In the genomic region with DNA sequence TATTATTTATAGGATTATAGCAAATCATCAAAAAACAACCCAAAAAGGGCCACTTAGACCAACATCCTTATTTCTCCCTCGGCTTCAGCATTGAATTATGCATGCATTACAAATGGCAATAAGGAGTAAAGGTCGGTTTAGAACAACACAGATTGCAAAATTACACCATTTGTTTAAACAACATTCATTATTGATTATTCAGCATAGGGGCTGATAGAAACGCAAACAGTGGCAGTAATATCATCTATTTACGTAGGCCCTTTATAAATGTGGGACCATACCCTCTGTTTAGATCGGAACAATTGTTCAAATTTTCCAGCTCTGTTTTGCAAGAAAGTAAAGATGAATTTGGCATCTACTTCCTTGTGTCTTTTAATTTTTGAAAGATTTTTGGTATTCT, we compare ENCODE assay signal across 1 cellular context.
TF ChIP-seq lines count a peak whose summit lies in the region.

No MANE protein-coding gene starts in this region.

TF ChIP-seq in HepG2, 621 proteins besides CTCF, POLR2A, EP300 and RAD21 (continued from another document and continues in another):
- TF ChIP-seq U2AF2 (IDR thresholded peaks at IDR 0.05; ENCODE audit: low read depth, low read length): no peak
- TF ChIP-seq HNRNPUL1 (IDR thresholded peaks at IDR 0.05; ENCODE audit: low read depth, low read length): no peak
- TF ChIP-seq, protein P1, sequence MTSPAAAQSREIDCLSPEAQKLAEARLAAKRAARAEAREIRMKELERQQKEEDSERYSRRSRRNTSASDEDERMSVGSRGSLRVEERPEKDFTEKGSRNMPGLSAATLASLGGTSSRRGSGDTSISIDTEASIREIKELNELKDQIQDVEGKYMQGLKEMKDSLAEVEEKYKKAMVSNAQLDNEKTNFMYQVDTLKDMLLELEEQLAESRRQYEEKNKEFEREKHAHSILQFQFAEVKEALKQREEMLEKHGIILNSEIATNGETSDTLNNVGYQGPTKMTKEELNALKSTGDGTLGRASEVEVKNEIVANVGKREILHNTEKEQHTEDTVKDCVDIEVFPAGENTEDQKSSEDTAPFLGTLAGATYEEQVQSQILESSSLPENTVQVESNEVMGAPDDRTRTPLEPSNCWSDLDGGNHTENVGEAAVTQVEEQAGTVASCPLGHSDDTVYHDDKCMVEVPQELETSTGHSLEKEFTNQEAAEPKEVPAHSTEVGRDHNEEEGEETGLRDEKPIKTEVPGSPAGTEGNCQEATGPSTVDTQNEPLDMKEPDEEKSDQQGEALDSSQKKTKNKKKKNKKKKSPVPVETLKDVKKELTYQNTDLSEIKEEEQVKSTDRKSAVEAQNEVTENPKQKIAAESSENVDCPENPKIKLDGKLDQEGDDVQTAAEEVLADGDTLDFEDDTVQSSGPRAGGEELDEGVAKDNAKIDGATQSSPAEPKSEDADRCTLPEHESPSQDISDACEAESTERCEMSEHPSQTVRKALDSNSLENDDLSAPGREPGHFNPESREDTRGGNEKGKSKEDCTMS (CRISPR knock-in tag; conservative IDR thresholded peaks at IDR 0.05): no peak
- TF ChIP-seq CC2D1A (CRISPR knock-in tag; IDR thresholded peaks at IDR 0.05): no peak
- TF ChIP-seq, protein P2, sequence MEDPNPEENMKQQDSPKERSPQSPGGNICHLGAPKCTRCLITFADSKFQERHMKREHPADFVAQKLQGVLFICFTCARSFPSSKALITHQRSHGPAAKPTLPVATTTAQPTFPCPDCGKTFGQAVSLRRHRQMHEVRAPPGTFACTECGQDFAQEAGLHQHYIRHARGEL (CRISPR knock-in tag; IDR thresholded peaks at IDR 0.05): no peak
- peak; percentile 56 for TF ChIP-seq SAP130 (CRISPR knock-in tag; IDR thresholded peaks at IDR 0.05; ENCODE audit: low read depth)
- no peak for TF ChIP-seq ZNF672 (CRISPR knock-in tag; IDR thresholded peaks at IDR 0.05)
- peak; percentile 96 for TF ChIP-seq FOXA3 (CRISPR knock-in tag; IDR thresholded peaks at IDR 0.05)
- TF ChIP-seq ZNF350 (CRISPR knock-in tag; IDR thresholded peaks at IDR 0.05; ENCODE audit: borderline replicate concordance, low read depth): no peak
- TF ChIP-seq ERF (CRISPR knock-in tag; IDR thresholded peaks at IDR 0.05): no peak; the same call in 1 of the 2 replicates
- TF ChIP-seq, protein P3, sequence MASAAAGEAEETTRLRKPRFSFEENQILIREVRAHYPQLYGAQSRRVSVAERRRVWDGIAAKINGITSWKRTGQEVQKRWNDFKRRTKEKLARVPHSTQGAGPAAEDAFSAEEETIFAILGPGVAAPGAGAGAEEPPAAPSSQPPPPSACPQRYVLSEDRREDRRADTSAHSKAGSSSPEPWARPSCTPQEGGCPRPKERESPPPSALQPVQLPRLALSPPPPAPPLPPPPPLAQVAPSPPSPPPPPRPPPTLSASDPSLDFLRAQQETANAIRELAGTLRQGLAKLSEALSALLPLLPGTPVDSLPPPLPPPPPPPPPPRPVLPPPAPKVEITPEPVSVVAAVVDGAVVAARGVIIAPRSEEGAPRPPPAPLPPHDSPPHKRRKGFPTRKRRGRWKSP (CRISPR knock-in tag; IDR thresholded peaks at IDR 0.05): peak; percentile 66; the same call in 1 of the 2 replicates
- peak; percentile 93 for TF ChIP-seq PPARG (CRISPR knock-in tag; conservative IDR thresholded peaks at IDR 0.05)
- peak; percentile 96 for TF ChIP-seq ISL2 (CRISPR knock-in tag; IDR thresholded peaks at IDR 0.05)
- no peak for TF ChIP-seq ZNF460 (CRISPR knock-in tag; IDR thresholded peaks at IDR 0.05; ENCODE audit: borderline replicate concordance)
- no peak for TF ChIP-seq NFRKB (IDR thresholded peaks at IDR 0.05)
- no peak for TF ChIP-seq ETV5 (CRISPR knock-in tag; IDR thresholded peaks at IDR 0.05; ENCODE audit: borderline replicate concordance)
- no peak for TF ChIP-seq MATR3 (CRISPR knock-in tag; IDR thresholded peaks at IDR 0.05)
- TF ChIP-seq, protein P4, sequence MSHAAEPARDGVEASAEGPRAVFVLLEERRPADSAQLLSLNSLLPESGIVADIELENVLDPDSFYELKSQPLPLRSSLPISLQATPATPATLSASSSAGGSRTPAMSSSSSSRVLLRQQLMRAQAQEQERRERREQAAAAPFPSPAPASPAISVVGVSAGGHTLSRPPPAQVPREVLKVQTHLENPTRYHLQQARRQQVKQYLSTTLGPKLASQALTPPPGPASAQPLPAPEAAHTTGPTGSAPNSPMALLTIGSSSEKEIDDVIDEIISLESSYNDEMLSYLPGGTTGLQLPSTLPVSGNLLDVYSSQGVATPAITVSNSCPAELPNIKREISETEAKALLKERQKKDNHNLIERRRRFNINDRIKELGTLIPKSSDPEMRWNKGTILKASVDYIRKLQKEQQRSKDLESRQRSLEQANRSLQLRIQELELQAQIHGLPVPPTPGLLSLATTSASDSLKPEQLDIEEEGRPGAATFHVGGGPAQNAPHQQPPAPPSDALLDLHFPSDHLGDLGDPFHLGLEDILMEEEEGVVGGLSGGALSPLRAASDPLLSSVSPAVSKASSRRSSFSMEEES (CRISPR knock-in tag; IDR thresholded peaks at IDR 0.05): peak; percentile 78
- TF ChIP-seq ZSCAN12 (CRISPR knock-in tag; IDR thresholded peaks at IDR 0.05): no peak
- no peak for TF ChIP-seq ZNF143 (CRISPR knock-in tag; IDR thresholded peaks at IDR 0.05)
- TF ChIP-seq PRPF4 (IDR thresholded peaks at IDR 0.05; ENCODE audit: low read depth, low read length, poor library complexity, severe bottlenecking): no peak
- no peak for TF ChIP-seq GTF3A (CRISPR knock-in tag; conservative IDR thresholded peaks at IDR 0.05)
- TF ChIP-seq ZNF496 (CRISPR knock-in tag; IDR thresholded peaks at IDR 0.05; ENCODE audit: insufficient replicate concordance): no peak
- no peak for TF ChIP-seq GABPA (IDR thresholded peaks at IDR 0.05; ENCODE audit: low read depth, low read length)
- TF ChIP-seq GABPA (CRISPR knock-in tag; IDR thresholded peaks at IDR 0.05; ENCODE audit: low read depth): no peak
- TF ChIP-seq, protein P5, sequence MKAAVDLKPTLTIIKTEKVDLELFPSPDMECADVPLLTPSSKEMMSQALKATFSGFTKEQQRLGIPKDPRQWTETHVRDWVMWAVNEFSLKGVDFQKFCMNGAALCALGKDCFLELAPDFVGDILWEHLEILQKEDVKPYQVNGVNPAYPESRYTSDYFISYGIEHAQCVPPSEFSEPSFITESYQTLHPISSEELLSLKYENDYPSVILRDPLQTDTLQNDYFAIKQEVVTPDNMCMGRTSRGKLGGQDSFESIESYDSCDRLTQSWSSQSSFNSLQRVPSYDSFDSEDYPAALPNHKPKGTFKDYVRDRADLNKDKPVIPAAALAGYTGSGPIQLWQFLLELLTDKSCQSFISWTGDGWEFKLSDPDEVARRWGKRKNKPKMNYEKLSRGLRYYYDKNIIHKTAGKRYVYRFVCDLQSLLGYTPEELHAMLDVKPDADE (CRISPR knock-in tag; IDR thresholded peaks at IDR 0.05): no peak
- TF ChIP-seq, protein P6, sequence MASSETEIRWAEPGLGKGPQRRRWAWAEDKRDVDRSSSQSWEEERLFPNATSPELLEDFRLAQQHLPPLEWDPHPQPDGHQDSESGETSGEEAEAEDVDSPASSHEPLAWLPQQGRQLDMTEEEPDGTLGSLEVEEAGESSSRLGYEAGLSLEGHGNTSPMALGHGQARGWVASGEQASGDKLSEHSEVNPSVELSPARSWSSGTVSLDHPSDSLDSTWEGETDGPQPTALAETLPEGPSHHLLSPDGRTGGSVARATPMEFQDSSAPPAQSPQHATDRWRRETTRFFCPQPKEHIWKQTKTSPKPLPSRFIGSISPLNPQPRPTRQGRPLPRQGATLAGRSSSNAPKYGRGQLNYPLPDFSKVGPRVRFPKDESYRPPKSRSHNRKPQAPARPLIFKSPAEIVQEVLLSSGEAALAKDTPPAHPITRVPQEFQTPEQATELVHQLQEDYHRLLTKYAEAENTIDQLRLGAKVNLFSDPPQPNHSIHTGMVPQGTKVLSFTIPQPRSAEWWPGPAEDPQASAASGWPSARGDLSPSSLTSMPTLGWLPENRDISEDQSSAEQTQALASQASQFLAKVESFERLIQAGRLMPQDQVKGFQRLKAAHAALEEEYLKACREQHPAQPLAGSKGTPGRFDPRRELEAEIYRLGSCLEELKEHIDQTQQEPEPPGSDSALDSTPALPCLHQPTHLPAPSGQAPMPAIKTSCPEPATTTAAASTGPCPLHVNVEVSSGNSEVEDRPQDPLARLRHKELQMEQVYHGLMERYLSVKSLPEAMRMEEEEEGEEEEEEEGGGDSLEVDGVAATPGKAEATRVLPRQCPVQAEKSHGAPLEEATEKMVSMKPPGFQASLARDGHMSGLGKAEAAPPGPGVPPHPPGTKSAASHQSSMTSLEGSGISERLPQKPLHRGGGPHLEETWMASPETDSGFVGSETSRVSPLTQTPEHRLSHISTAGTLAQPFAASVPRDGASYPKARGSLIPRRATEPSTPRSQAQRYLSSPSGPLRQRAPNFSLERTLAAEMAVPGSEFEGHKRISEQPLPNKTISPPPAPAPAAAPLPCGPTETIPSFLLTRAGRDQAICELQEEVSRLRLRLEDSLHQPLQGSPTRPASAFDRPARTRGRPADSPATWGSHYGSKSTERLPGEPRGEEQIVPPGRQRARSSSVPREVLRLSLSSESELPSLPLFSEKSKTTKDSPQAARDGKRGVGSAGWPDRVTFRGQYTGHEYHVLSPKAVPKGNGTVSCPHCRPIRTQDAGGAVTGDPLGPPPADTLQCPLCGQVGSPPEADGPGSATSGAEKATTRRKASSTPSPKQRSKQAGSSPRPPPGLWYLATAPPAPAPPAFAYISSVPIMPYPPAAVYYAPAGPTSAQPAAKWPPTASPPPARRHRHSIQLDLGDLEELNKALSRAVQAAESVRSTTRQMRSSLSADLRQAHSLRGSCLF (CRISPR knock-in tag; IDR thresholded peaks at IDR 0.05; ENCODE audit: borderline replicate concordance): no peak
- peak; percentile 97 for TF ChIP-seq CEBPB (IDR thresholded peaks at IDR 0.05; ENCODE audit: borderline replicate concordance, low read depth, low read length)
- TF ChIP-seq ZNF230 (CRISPR knock-in tag; IDR thresholded peaks at IDR 0.05): no peak
- TF ChIP-seq, protein P7, sequence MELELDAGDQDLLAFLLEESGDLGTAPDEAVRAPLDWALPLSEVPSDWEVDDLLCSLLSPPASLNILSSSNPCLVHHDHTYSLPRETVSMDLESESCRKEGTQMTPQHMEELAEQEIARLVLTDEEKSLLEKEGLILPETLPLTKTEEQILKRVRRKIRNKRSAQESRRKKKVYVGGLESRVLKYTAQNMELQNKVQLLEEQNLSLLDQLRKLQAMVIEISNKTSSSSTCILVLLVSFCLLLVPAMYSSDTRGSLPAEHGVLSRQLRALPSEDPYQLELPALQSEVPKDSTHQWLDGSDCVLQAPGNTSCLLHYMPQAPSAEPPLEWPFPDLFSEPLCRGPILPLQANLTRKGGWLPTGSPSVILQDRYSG (CRISPR knock-in tag; IDR thresholded peaks at IDR 0.05): no peak
- TF ChIP-seq NFIC (IDR thresholded peaks at IDR 0.05; ENCODE audit: low read length): peak; percentile 91
- TF ChIP-seq ZNF232 (CRISPR knock-in tag; IDR thresholded peaks at IDR 0.05; ENCODE audit: borderline replicate concordance): no peak
- no peak for TF ChIP-seq ZFP82 (CRISPR knock-in tag; IDR thresholded peaks at IDR 0.05; ENCODE audit: borderline replicate concordance)
- TF ChIP-seq, protein P8, sequence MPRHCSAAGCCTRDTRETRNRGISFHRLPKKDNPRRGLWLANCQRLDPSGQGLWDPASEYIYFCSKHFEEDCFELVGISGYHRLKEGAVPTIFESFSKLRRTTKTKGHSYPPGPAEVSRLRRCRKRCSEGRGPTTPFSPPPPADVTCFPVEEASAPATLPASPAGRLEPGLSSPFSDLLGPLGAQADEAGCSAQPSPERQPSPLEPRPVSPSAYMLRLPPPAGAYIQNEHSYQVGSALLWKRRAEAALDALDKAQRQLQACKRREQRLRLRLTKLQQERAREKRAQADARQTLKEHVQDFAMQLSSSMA (CRISPR knock-in tag; IDR thresholded peaks at IDR 0.05): no peak
- TF ChIP-seq ZNF775 (CRISPR knock-in tag; IDR thresholded peaks at IDR 0.05; ENCODE audit: borderline replicate concordance): no peak
- TF ChIP-seq, protein P9, sequence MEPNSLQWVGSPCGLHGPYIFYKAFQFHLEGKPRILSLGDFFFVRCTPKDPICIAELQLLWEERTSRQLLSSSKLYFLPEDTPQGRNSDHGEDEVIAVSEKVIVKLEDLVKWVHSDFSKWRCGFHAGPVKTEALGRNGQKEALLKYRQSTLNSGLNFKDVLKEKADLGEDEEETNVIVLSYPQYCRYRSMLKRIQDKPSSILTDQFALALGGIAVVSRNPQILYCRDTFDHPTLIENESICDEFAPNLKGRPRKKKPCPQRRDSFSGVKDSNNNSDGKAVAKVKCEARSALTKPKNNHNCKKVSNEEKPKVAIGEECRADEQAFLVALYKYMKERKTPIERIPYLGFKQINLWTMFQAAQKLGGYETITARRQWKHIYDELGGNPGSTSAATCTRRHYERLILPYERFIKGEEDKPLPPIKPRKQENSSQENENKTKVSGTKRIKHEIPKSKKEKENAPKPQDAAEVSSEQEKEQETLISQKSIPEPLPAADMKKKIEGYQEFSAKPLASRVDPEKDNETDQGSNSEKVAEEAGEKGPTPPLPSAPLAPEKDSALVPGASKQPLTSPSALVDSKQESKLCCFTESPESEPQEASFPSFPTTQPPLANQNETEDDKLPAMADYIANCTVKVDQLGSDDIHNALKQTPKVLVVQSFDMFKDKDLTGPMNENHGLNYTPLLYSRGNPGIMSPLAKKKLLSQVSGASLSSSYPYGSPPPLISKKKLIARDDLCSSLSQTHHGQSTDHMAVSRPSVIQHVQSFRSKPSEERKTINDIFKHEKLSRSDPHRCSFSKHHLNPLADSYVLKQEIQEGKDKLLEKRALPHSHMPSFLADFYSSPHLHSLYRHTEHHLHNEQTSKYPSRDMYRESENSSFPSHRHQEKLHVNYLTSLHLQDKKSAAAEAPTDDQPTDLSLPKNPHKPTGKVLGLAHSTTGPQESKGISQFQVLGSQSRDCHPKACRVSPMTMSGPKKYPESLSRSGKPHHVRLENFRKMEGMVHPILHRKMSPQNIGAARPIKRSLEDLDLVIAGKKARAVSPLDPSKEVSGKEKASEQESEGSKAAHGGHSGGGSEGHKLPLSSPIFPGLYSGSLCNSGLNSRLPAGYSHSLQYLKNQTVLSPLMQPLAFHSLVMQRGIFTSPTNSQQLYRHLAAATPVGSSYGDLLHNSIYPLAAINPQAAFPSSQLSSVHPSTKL (CRISPR knock-in tag; IDR thresholded peaks at IDR 0.05): peak; percentile 97
- no peak for TF ChIP-seq ZNF674 (CRISPR knock-in tag; IDR thresholded peaks at IDR 0.05; ENCODE audit: low read depth)
- TF ChIP-seq HOXA3 (CRISPR knock-in tag; IDR thresholded peaks at IDR 0.05): no peak
- TF ChIP-seq, protein P10, sequence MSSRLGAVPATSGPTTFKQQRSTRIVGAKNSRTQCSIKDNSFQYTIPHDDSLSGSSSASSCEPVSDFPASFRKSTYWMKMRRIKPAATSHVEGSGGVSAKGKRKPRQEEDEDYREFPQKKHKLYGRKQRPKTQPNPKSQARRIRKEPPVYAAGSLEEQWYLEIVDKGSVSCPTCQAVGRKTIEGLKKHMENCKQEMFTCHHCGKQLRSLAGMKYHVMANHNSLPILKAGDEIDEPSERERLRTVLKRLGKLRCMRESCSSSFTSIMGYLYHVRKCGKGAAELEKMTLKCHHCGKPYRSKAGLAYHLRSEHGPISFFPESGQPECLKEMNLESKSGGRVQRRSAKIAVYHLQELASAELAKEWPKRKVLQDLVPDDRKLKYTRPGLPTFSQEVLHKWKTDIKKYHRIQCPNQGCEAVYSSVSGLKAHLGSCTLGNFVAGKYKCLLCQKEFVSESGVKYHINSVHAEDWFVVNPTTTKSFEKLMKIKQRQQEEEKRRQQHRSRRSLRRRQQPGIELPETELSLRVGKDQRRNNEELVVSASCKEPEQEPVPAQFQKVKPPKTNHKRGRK (CRISPR knock-in tag; IDR thresholded peaks at IDR 0.05): no peak
- TF ChIP-seq, protein P11, sequence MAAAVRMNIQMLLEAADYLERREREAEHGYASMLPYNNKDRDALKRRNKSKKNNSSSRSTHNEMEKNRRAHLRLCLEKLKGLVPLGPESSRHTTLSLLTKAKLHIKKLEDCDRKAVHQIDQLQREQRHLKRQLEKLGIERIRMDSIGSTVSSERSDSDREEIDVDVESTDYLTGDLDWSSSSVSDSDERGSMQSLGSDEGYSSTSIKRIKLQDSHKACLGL (CRISPR knock-in tag; IDR thresholded peaks at IDR 0.05): no peak
- no peak for TF ChIP-seq IRX3 (CRISPR knock-in tag; IDR thresholded peaks at IDR 0.05; ENCODE audit: borderline replicate concordance, low read depth)
